ENCODE assay signal across 13 cellular contexts in the genomic region with DNA sequence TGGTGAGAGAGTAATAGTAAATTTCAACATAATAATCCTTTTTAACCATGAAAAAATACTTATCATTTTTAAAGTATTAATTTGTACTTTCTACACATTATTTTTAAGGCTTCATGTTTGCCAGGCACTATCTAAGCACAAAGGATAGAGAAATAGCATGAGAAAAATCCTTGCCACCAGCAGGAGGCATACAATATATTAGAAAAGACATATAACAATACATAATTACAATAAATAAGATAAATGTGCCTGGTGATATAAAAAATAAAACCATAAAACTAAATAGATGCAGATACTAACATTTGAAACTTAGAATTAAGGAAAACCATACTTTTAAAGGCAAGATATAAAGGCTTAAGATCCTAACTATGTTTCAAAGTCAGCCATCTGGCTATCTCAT.
"Had no signal": no experiment of that assay in that cellular context is flagged by ENCODE, and none has a peak within 500 bp of the region (broad histone marks: within the 10 kb centered on the region; RNA-seq: fewer than 3 reads in every experiment).

No MANE protein-coding gene starts in this region.

- H3K4me3 Mint-ChIP-seq: activated naive CD4-positive, alpha-beta T cell treated with anti-CD3 and anti-CD28 coated beads, Interleukin-2, amount 50 U/mL, for 24 hours; nephron; stimulated activated naive CD8-positive, alpha-beta T cell treated with anti-CD3 and anti-CD28 coated beads, Interleukin-15, Interleukin-2, amounts not matched to agents 100 ng/mL and 50 ng/mL, for 24 hours; T-helper 17 cell had no signal

- ATAC-seq: gastroesophageal sphincter, T-helper 17 cell had no signal

- H3K4me1 Mint-ChIP-seq: activated naive CD4-positive, alpha-beta T cell treated with anti-CD3 and anti-CD28 coated beads, Interleukin-2, amount 50 U/mL, for 24 hours; nephron; T-helper 17 cell had no signal

- H3K4me3 ChIP-seq: colonic mucosa, gastroesophageal sphincter had no signal

- H3K27ac Mint-ChIP-seq: activated naive CD4-positive, alpha-beta T cell treated with anti-CD3 and anti-CD28 coated beads, Interleukin-2, amount 50 U/mL, for 24 hours; nephron; stimulated activated naive CD8-positive, alpha-beta T cell treated with anti-CD3 and anti-CD28 coated beads, Interleukin-15, Interleukin-2, amounts not matched to agents 100 ng/mL and 50 ng/mL, for 24 hours; T-helper 17 cell had no signal

- H3K27me3 Mint-ChIP-seq: activated naive CD4-positive, alpha-beta T cell treated with anti-CD3 and anti-CD28 coated beads, Interleukin-2, amount 50 U/mL, for 24 hours; stimulated activated naive CD8-positive, alpha-beta T cell treated with anti-CD3 and anti-CD28 coated beads, Interleukin-15, Interleukin-2, amounts not matched to agents 100 ng/mL and 50 ng/mL, for 24 hours; T-helper 17 cell had no signal

- H3K36me3 ChIP-seq: colonic mucosa, gastroesophageal sphincter had no signal

- H3K4me1 ChIP-seq: colonic mucosa, gastroesophageal sphincter had no signal

- DNase-seq: activated CD4-positive, alpha-beta T cell treated with anti-CD3 and anti-CD28 coated beads, Interleukin-2, amount 50 U/mL, for 1 hour; activated CD4-positive, CD25-positive, alpha-beta regulatory T cell; activated T-cell treated with anti-CD3 and anti-CD28 coated beads, Interleukin-2, amount 50 U/mL, for 1 hour; colonic mucosa; kidney; left ventricle myocardium superior; mesenchymal stem cell; stimulated activated CD4-positive, alpha-beta T cell treated with anti-CD3 and anti-CD28 coated beads, Interleukin-4, amount 100 ng/mL, for 24 hours; T-helper 17 cell had no signal

- H3K27ac ChIP-seq: colonic mucosa, gastroesophageal sphincter had no signal

- H3K27me3 ChIP-seq: colonic mucosa, gastroesophageal sphincter had no signal

- H3K36me3 Mint-ChIP-seq: activated naive CD4-positive, alpha-beta T cell treated with anti-CD3 and anti-CD28 coated beads, Interleukin-2, amount 50 U/mL, for 24 hours had no signal
